1 cellular context compared by ENCODE assay signal in genomic region chr1:99814373-99814900, GRCh38.
TF ChIP-seq lines count a peak whose summit lies in the region.

No MANE protein-coding gene starts in this region.

TF ChIP-seq in H1, 55 proteins besides CTCF, POLR2A, EP300 and RAD21:
- TF ChIP-seq EZH2 (IDR thresholded peaks at IDR 0.05; ENCODE audit: low read depth, low read length, severe bottlenecking) (no peak), CHD2 (IDR thresholded peaks at IDR 0.05; ENCODE audit: low read length) (no peak), CBX5 (IDR thresholded peaks at IDR 0.05; ENCODE audit: low read depth, low read length) (no peak)
